Comparison of ENCODE assay signal across 13 cellular contexts in genomic region chr6:139920027-139920851, GRCh38.
DNase-seq lines count a peak whose midpoint lies in the region; ATAC-seq and TF ChIP-seq lines count a peak whose summit lies in the region.
"Had no signal": no experiment of that assay in that cellular context is flagged by ENCODE, and none has a peak within 500 bp of the region (broad histone marks: within the 10 kb centered on the region; RNA-seq: fewer than 3 reads in every experiment).

No MANE protein-coding gene starts in this region.

- ATAC-seq in naive B cell (ENCODE audit: low read depth in 2 of 2) (peak; percentile 65 to 66), GM18505 (IDR thresholded peaks at IDR 0.05; ENCODE audit: unreplicated experiment) (no peak)

- DNase-seq in CD1c-positive myeloid dendritic cell (ENCODE audit: extremely low spot score) (peak; percentile 65), KG1 (lab: John Stamatoyannopoulos, UW) (peak; percentile 50), naive B cell (no peak), mucosa of gallbladder (ENCODE audit: low spot score) (no peak), HUDEP-2 (lab: John Stamatoyannopoulos, UW; ENCODE audit: unreplicated experiment in 76 of 76) (no peak), ureter (ENCODE audit: low spot score) (no peak)
- DNase-seq: activated CD4-positive, alpha-beta T cell treated with anti-CD3 and anti-CD28 coated beads for 4 hours; activated gamma-delta T cell; CD4-positive, CD25-positive, alpha-beta regulatory T cell; NCI-H345; stimulated activated CD8-positive, alpha-beta memory T cell treated with anti-CD3 and anti-CD28 coated beads, Interleukin-4, amount 100 ng/mL, for 48 hours had no signal

- H3K4me3 Mint-ChIP-seq in naive B cell, result peak overlapping the region; percentile 7 to 82 (median 59)
- H3K4me3 Mint-ChIP-seq: CD4-positive, CD25-positive, alpha-beta regulatory T cell had no signal

- no peaks in the 10 kb centered on the region for H3K9me2 ChIP-seq in SU-DHL-6 (replicated peaks; ENCODE audit: insufficient read depth, low read length)

- peak overlapping the region; percentile 27 for H3K4me2 ChIP-seq in SU-DHL-6 (ENCODE audit: low read depth, low read length, poor library complexity, severe bottlenecking)

- no peaks in the 10 kb centered on the region for H3F3A ChIP-seq in SU-DHL-6 (ENCODE audit: insufficient read depth)

- H3K27ac Mint-ChIP-seq in naive B cell, result peak overlapping the region in 5 of 6 donors; percentile 0 to 95 (median 71)

- H3K36me3 ChIP-seq in SU-DHL-6 (ENCODE audit: low read length), result no peaks in the 10 kb centered on the region

- H3K9me3 ChIP-seq in SU-DHL-6 (ENCODE audit: insufficient read depth, low read length), result no peaks in the 10 kb centered on the region

- peaks cover 0 to 4% (median 0%) of the 10 kb centered on the region in 3 donors for H3K27me3 Mint-ChIP-seq in naive B cell

- no peaks in the 10 kb centered on the region for H3K36me3 Mint-ChIP-seq in naive B cell
- H3K36me3 Mint-ChIP-seq: CD4-positive, CD25-positive, alpha-beta regulatory T cell had no signal

- H3K27ac ChIP-seq in SU-DHL-6 (ENCODE audit: low read depth, low read length), result no peak overlapping the region

- no peak overlapping the region for H2AFZ ChIP-seq in SU-DHL-6 (ENCODE audit: low read depth, low read length, severe bottlenecking)

- no peak overlapping the region for H3K4me3 ChIP-seq in SU-DHL-6 (ENCODE audit: insufficient read depth, low read length, poor library complexity, severe bottlenecking)

- no peaks in the 10 kb centered on the region for H3K27me3 ChIP-seq in SU-DHL-6 (ENCODE audit: low read length)

- H3K4me1 Mint-ChIP-seq in naive B cell, result peaks cover 17 to 23% (median 22%) of the 10 kb centered on the region in 3 donors
- H3K4me1 Mint-ChIP-seq: CD4-positive, CD25-positive, alpha-beta regulatory T cell had no signal

- TF ChIP-seq CTCF in SU-DHL-6 (IDR thresholded peaks at IDR 0.05; ENCODE audit: insufficient read depth, low read length, poor library complexity, severe bottlenecking), result no peak

- TF ChIP-seq POLR2A in GM18505 (IDR thresholded peaks at IDR 0.05; ENCODE audit: borderline replicate concordance, extremely low read depth, insufficient read depth, insufficient read length), result no peak

- H3K79me2 ChIP-seq in SU-DHL-6 (ENCODE audit: insufficient read depth, low read length), result no peaks in the 10 kb centered on the region

- H3K9ac ChIP-seq in SU-DHL-6 (ENCODE audit: low read length), result no peak overlapping the region

- no peaks in the 10 kb centered on the region for H3K9me3 Mint-ChIP-seq in naive B cell

- H4K20me1 ChIP-seq in SU-DHL-6 (ENCODE audit: low read depth, low read length), result no peaks in the 10 kb centered on the region

Comparison
In these comparisons a context has a peak if more than half of its experiments do, and no peak if none do; other contexts are left out.
1. DNase-seq: peak in CD1c-positive myeloid dendritic cell (single experiment) and KG1 (single experiment); none in naive B cell (single experiment), mucosa of gallbladder (single experiment), HUDEP-2 (0 of 76) and ureter (single experiment).